Comparison of ENCODE assay signal across 8 cellular contexts in the genomic region with DNA sequence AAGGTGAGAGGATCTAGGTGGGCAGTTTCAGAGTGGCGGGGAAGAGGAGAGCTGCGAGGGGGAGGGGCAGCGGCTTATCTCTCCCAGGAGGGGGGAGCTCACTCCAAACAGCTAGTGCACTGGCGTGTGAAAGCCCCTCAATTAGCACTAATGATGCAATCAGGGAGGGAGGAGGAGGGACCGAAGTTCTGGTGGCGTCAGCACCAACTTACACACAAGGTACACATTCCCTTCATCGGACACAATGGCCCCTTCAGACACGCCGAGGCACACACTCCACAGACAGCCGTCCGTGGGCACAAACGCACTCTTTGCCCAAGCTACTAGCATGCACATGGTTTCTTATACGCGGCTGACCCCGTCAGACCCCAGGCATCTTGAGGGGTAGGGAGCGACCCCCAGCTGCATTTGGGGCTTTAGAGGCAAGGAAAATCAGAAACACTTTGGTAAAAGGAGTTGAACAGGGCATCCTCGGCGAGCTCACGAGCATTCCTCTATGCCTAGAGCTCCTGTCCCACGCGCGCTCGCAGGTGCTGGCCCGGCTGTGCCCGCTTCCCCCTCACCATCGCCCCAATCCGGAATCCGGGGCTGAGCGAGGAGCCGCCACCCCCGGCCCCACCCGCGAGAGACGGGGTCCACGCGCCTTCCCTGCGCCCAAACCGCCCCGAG. TPM values are rescaled to one million over a fixed set of nuclear protein-coding genes. Genes with fewer than 3 reads are reported as not detected.
A peak's percentile ranks its signal among the peaks of the same experiment; 100 is the strongest.
DNase-seq lines count a peak whose midpoint lies in the region; ATAC-seq, FAIRE-seq and TF ChIP-seq lines count a peak whose summit lies in the region.

No MANE protein-coding gene starts in this region.

- H3K36me3 ChIP-seq in body of pancreas (replicated peaks in 1 of 2; ENCODE audit: insufficient read depth in 1 of 2, low read depth in 2 of 2) (no peaks in the 10 kb centered on the region), HepG2 (replicated peaks in 1 of 2; ENCODE audit: control insufficient read depth in 1 of 2, insufficient read depth in 2 of 2, low read length in 2 of 2) (peaks cover 0 to 2% of the 10 kb centered on the region in 2 experiments; a peak in 1 of 5 replicates), tibial artery (no peaks in the 10 kb centered on the region)

- CTCF ChIA-PET in HepG2 (lab: Yijun Ruan, JAX; ENCODE audit: low intra/inter-chr PET ratio, low total read pairs): no interaction called here

- POLR2A ChIA-PET in HepG2 (lab: Yijun Ruan, JAX): interaction anchor here (0.8 to 6.7 kb wide), 18 partner anchors 12 to 219 kb away, joined by 3 to 203 read pairs (median 6); no protein-coding TSS in a partner anchor

- no peak for TF ChIP-seq RAD21 in HepG2 (CRISPR knock-in tag; IDR thresholded peaks at IDR 0.05)

- DNase-seq in GM03348 (ENCODE audit: low spot score) (peak; percentile 37), NCI-H1092 (lab: John Stamatoyannopoulos, UW) (peak; percentile 15), body of pancreas (peak in 1 of 4 donors; percentile 20), HepG2 (ENCODE audit: low spot score) (peak; percentile 58), tibial artery (no peak), NCI-H128 (lab: John Stamatoyannopoulos, UW; ENCODE audit: unreplicated experiment) (no peak), SHP77 treated with DMSO at 0.1 percent for 48 hours (lab: John Stamatoyannopoulos, UW) (no peak), occipital lobe (lab: John Stamatoyannopoulos, UW) (no peak)

- H4K20me1 ChIP-seq in HepG2 (ENCODE audit: insufficient read depth, low read length): peaks cover 7% of the 10 kb centered on the region

- no peak for TF ChIP-seq CTCF in body of pancreas (IDR thresholded peaks at IDR 0.05)
- no peak for TF ChIP-seq CTCF in HepG2 (CRISPR knock-in tag; IDR thresholded peaks at IDR 0.05)
- no peak for TF ChIP-seq CTCF in tibial artery (IDR thresholded peaks at IDR 0.05)

- TSS peak; percentile 76 for BruUV-seq in HepG2 (replicated peaks; lab: Mats Ljungman, UMichigan)

- H3K9ac ChIP-seq in HepG2 (ENCODE audit: insufficient read depth, low read depth, low read length): peak overlapping the region; percentile 64

- H3K27ac ChIP-seq in body of pancreas (peak overlapping the region in 3 of 4 donors; percentile 29 to 62 (median 56)), HepG2 (ENCODE audit: extremely low read length, insufficient read depth, low read length) (no peak overlapping the region), tibial artery (peak overlapping the region; percentile 86 to 94)

- 16 to 23% methylated on average over 34 to 36 of the region's 39 CpGs for WGBS in body of pancreas, 2 donors
- WGBS in HepG2 (ENCODE audit: low lambda C conversion rate): 2% methylated on average over 15 of the region's 39 CpGs

- TF ChIP-seq POLR2A in body of pancreas (IDR thresholded peaks at IDR 0.05) (peak in 1 of 3 donors; percentile 7), HepG2 (IDR thresholded peaks at IDR 0.05; ENCODE audit: insufficient read depth in 1 of 2, low read depth in 2 of 2, low read length in 2 of 2) (peak in 1 of 2 experiments; percentile 52; a peak in 1 of 4 replicates)

- peak in 1 of 2 experiments; percentile 49; a peak in 1 of 4 replicates for TF ChIP-seq EP300 in HepG2 (IDR thresholded peaks at IDR 0.05; ENCODE audit: low read depth in 2 of 2, low read length in 2 of 2)
- 0 out of 2 replicates have a peak, but pooled peaks have one; percentile 55 for TF ChIP-seq EP300 in HepG2 (CRISPR knock-in tag; IDR thresholded peaks at IDR 0.05; ENCODE audit: borderline replicate concordance)

- H3K79me2 ChIP-seq in HepG2 (ENCODE audit: insufficient read depth, low read length): peaks cover 30% of the 10 kb centered on the region

- in situ Hi-C loops in HepG2 (cut with HindIII; ENCODE audit: extremely low pct_ligation_motif_present, low pct_unique_long_range_greater_than_20kb): no loop called here

- H3K27me3 ChIP-seq in body of pancreas (no peaks in the 10 kb centered on the region), HepG2 (ENCODE audit: control insufficient read depth in 1 of 2, insufficient read depth in 2 of 2, low read length in 2 of 2) (peaks cover 0 to 45% of the 10 kb centered on the region in 2 experiments; a peak in 3 of 5 replicates), tibial artery (no peaks in the 10 kb centered on the region)

- H3K9me3 ChIP-seq in body of pancreas: no peaks in the 10 kb centered on the region
- H3K9me3 ChIP-seq in HepG2 (ENCODE audit: low read length): no peaks in the 10 kb centered on the region
- H3K9me3 ChIP-seq in tibial artery: no peaks in the 10 kb centered on the region

- H3K4me3 ChIP-seq in body of pancreas (peak overlapping the region in 1 of 2 donors; percentile 39), HepG2 (replicated peaks in 1 of 3; ENCODE audit: insufficient read depth in 1 of 3, low read depth in 2 of 3, low read length in 3 of 3) (peak overlapping the region; percentile 82 to 95 (median 85)), tibial artery (peak overlapping the region; percentile 79 to 94)

- H3K4me2 ChIP-seq in HepG2 (ENCODE audit: low read depth, low read length): peak overlapping the region; percentile 100

- no peak overlapping the region for H2AFZ ChIP-seq in HepG2 (ENCODE audit: low read length)

- ATAC-seq in body of pancreas (no peak), HepG2 (peak; percentile 23)

- intact Hi-C loops in body of pancreas (cut with DNase I) (no loop called here), HepG2 (cut with micrococcal nuclease; ENCODE audit: unreplicated experiment) (loop anchor here (1.0 to 5.0 kb wide), 3 partner anchors 9 to 90 kb away; no protein-coding TSS in a partner anchor), tibial artery (cut with DNase I; ENCODE audit: low total_unique reads) (loop anchor here (10.0 kb wide), 1 partner anchor 52 kb away; no protein-coding TSS in a partner anchor)

- peak; percentile 39 for FAIRE-seq in HepG2 (lab: Jason Lieb, UNC)

- H3K4me1 ChIP-seq in body of pancreas: peaks cover 34% of the 10 kb centered on the region
- H3K4me1 ChIP-seq in HepG2 (ENCODE audit: insufficient read depth, low read length): peaks cover 60% of the 10 kb centered on the region
- H3K4me1 ChIP-seq in tibial artery: peaks cover 0 to 39% (median 35%) of the 10 kb centered on the region in 4 donors

TF ChIP-seq in HepG2, 621 proteins besides CTCF, POLR2A, EP300 and RAD21 (continues in another document):
- TF ChIP-seq ZNF282 (IDR thresholded peaks at IDR 0.05; ENCODE audit: partially characterized antibody) (no peak), KAT2B (IDR thresholded peaks at IDR 0.05; ENCODE audit: borderline replicate concordance, low read depth, low read length) (no peak), ZFP91 (CRISPR knock-in tag; IDR thresholded peaks at IDR 0.05; ENCODE audit: borderline replicate concordance) (no peak; the same call in 1 of the 2 replicates), ZFP36L1 (CRISPR knock-in tag; IDR thresholded peaks at IDR 0.05) (0 out of 2 replicates have a peak, but pooled peaks have one; percentile 16), ZNF543 (CRISPR knock-in tag; IDR thresholded peaks at IDR 0.05) (0 out of 2 replicates have a peak, but pooled peaks have one; percentile 16), ZNF207 (IDR thresholded peaks at IDR 0.05; ENCODE audit: borderline replicate concordance) (no peak), RFXANK (CRISPR knock-in tag; IDR thresholded peaks at IDR 0.05) (no peak), ZNF460 (CRISPR knock-in tag; IDR thresholded peaks at IDR 0.05; ENCODE audit: borderline replicate concordance) (no peak), ZNF672 (CRISPR knock-in tag; IDR thresholded peaks at IDR 0.05) (no peak), ISL2 (CRISPR knock-in tag; IDR thresholded peaks at IDR 0.05) (0 out of 2 replicates have a peak, but pooled peaks have one; percentile 17), SIX4 (CRISPR knock-in tag; IDR thresholded peaks at IDR 0.05) (no peak)

RNA-seq across cellular contexts. Expression of gene PKDCC, which starts 0.9 kb away (rescaled TPM):
- total RNA-seq in body of pancreas (10 to 100 TPM; 25.7 to 93.9 TPM), HepG2 (2016; rRNA removed; fragmentation: Illumina TruSeq; extraction: Trizol) (28.5 and 52.6 TPM in 2 replicates), occipital lobe (16.2 TPM)
- 29.8 and 32.7 TPM in 2 replicates for total RNA-seq in HepG2 (2016; cell fraction: cytosol; rRNA removed; fragmentation: Illumina TruSeq; extraction: Trizol; ENCODE audit: low read depth)
- total RNA-seq in HepG2 (2016; cell fraction: insoluble cytoplasmic fraction; rRNA removed; fragmentation: Illumina TruSeq; extraction: Trizol): 26.0 and 48.3 TPM in 2 replicates
- 54.4 and 56.9 TPM in 2 replicates for total RNA-seq in HepG2 (2016; cell fraction: membrane; rRNA removed; fragmentation: Illumina TruSeq; extraction: Trizol)
- 54.4 and 55.1 TPM in 2 replicates for total RNA-seq in HepG2 (2016; cell fraction: nucleus; rRNA removed; fragmentation: Illumina TruSeq; extraction: Trizol)
- 58.8 and 61.3 TPM in 2 replicates for polyA plus RNA-seq in HepG2 (2011; rRNA removed)
- 38.5 and 60.7 TPM in 2 replicates for polyA plus RNA-seq in HepG2 (2011; cell fraction: cytosol; rRNA removed)
- polyA plus RNA-seq in HepG2 (2011; cell fraction: nucleus; rRNA removed): 143 and 171 TPM in 2 replicates
- 40.4 and 41.4 TPM in 2 replicates for polyA plus RNA-seq in HepG2 (2012)
- 17.4 and 18.8 TPM in 2 replicates for polyA plus RNA-seq in HepG2 (2016; cell fraction: cytosol; fragmentation: Illumina TruSeq; extraction: Trizol; ENCODE audit: low read depth)
- polyA plus RNA-seq in HepG2 (2016; cell fraction: insoluble cytoplasmic fraction; fragmentation: Illumina TruSeq; extraction: Trizol; ENCODE audit: low read depth): 22.6 and 27.6 TPM in 2 replicates
- 33.9 and 35.9 TPM in 2 replicates for polyA plus RNA-seq in HepG2 (2016; cell fraction: membrane; fragmentation: Illumina TruSeq; extraction: Trizol; ENCODE audit: low read depth)
- 102 and 113 TPM in 2 replicates for polyA plus RNA-seq in HepG2 (2016; cell fraction: nucleus; fragmentation: Illumina TruSeq; extraction: Trizol; ENCODE audit: insufficient read depth, low read depth)
- 71.1 and 76.2 TPM in 2 replicates for polyA minus RNA-seq in HepG2 (2011; rRNA and poly(A)+ RNA removed; ENCODE audit: low replicate concordance)
- 18.8 and 24.4 TPM in 2 replicates for polyA minus RNA-seq in HepG2 (2011; cell fraction: cytosol; rRNA and poly(A)+ RNA removed)
- polyA minus RNA-seq in HepG2 (2011; cell fraction: nucleus; rRNA and poly(A)+ RNA removed): 23.2 and 26.8 TPM in 2 replicates

Comparison
In these comparisons a context has a peak if more than half of its experiments do, and no peak if none do; other contexts are left out.
1. DNase-seq: peak in GM03348 (single experiment), NCI-H1092 (single experiment) and HepG2 (single experiment); none in tibial artery (0 of 2), NCI-H128 (single experiment), SHP77 treated with DMSO at 0.1 percent for 48 hours (single experiment) and occipital lobe (single experiment).